7 cellular contexts compared by ENCODE assay signal in genomic region chr2:529852-530251, GRCh38.
"Had no signal": no experiment of that assay in that cellular context is flagged by ENCODE, and none has a peak within 500 bp of the region (broad histone marks: within the 10 kb centered on the region; RNA-seq: fewer than 3 reads in every experiment).

No MANE protein-coding gene starts in this region.

- H3K9me3 ChIP-seq: MG63 had no signal

- H3K4me3 ChIP-seq: MG63 had no signal

- H3K36me3 ChIP-seq: MG63 had no signal

- H3K27me3 ChIP-seq: MG63 had no signal

- DNase-seq: MG63, MM.1S, NCI-H1048, NCI-H2227 treated with DMSO at 0.1 percent for 48 hours, NCI-H226, NCI-H446, NCI-H510A had no signal
